In the genomic region with DNA sequence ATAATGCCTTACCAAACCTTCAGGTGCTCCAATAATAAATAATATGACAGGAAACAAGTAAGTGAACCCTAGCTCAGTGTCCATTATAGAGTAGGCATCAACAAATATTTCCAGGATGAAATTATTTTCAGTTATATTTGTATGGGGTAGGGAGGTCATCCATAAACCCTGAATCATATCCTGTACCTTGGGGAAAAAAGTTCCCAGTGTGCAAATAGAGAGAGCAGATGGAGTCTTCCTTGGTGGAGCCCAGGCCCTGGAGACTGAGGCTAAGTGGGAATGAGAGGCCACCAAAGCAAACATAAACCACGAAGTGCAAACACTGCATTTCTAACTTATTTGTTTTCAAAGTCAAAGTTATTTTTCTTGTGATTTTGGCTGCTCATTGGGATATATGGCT, we compare ENCODE assay signal across 15 cellular contexts. TPM values are rescaled to one million over a fixed set of nuclear protein-coding genes. Genes with fewer than 3 reads are reported as not detected.
A peak's percentile ranks its signal among the peaks of the same experiment; 100 is the strongest.
DNase-seq lines count a peak whose midpoint lies in the region; TF ChIP-seq lines count a peak whose summit lies in the region.
"Had no signal": no experiment of that assay in that cellular context is flagged by ENCODE, and none has a peak within 500 bp of the region (broad histone marks: within the 10 kb centered on the region; RNA-seq: fewer than 3 reads in every experiment).

No MANE protein-coding gene starts in this region.

- no peaks in the 10 kb centered on the region for H3K9me3 ChIP-seq in tibial artery
- H3K9me3 ChIP-seq: tibial nerve had no signal

- peak overlapping the region; percentile 79 to 84 for H3K27ac ChIP-seq in tibial artery
- H3K27ac ChIP-seq: VCaP had no signal

- no peaks in the 10 kb centered on the region for H3K27me3 Mint-ChIP-seq in activated T-cell treated with anti-CD3 and anti-CD28 coated beads, Interleukin-2, amount 50 U/mL, for 24 hours
- no peaks in the 10 kb centered on the region for H3K27me3 Mint-ChIP-seq in activated CD4-positive, alpha-beta memory T cell treated with anti-CD3 and anti-CD28 coated beads for 36 hours
- H3K27me3 Mint-ChIP-seq in immature natural killer cell (ENCODE audit: low read depth in 3 of 3): peaks cover 3 to 11% (median 4%) of the 10 kb centered on the region in 3 donors

- no peaks in the 10 kb centered on the region for H3K27me3 ChIP-seq in tibial artery
- H3K27me3 ChIP-seq: tibial nerve had no signal

- H3K4me1 ChIP-seq in tibial artery: peaks cover 0 to 58% (median 27%) of the 10 kb centered on the region in 4 donors

- H3K36me3 ChIP-seq in tibial artery: peaks cover 11 to 18% (median 17%) of the 10 kb centered on the region in 3 donors

- CTCF ChIA-PET in activated CD4-positive, alpha-beta memory T cell treated with anti-CD3 and anti-CD28 coated beads for 36 hours (lab: Charles Lee): interaction anchor here (3.7 kb wide), 1 partner anchor 10 kb away, joined by 21 read pairs; a partner anchor contains a TSS

- peak overlapping the region; percentile 86 for H3K4me3 Mint-ChIP-seq in activated T-cell treated with anti-CD3 and anti-CD28 coated beads, Interleukin-2, amount 50 U/mL, for 24 hours
- peak overlapping the region; percentile 80 for H3K4me3 Mint-ChIP-seq in activated CD4-positive, alpha-beta memory T cell treated with anti-CD3 and anti-CD28 coated beads for 36 hours
- H3K4me3 Mint-ChIP-seq in immature natural killer cell: no peak overlapping the region
- H3K4me3 Mint-ChIP-seq: GM23338, nephron progenitor cell had no signal

- POLR2A ChIA-PET in activated CD4-positive, alpha-beta memory T cell treated with anti-CD3 and anti-CD28 coated beads for 36 hours (lab: Charles Lee): interaction anchor here (0.8 kb wide), 1 partner anchor 11 kb away, joined by 3 read pairs; no protein-coding TSS in a partner anchor

- peak overlapping the region; percentile 95 for H3K27ac Mint-ChIP-seq in activated T-cell treated with anti-CD3 and anti-CD28 coated beads, Interleukin-2, amount 50 U/mL, for 24 hours
- H3K27ac Mint-ChIP-seq in activated CD4-positive, alpha-beta memory T cell treated with anti-CD3 and anti-CD28 coated beads for 36 hours: peak overlapping the region; percentile 99
- H3K27ac Mint-ChIP-seq in immature natural killer cell: peak overlapping the region; percentile 72 to 98 (median 86)

- intact Hi-C loops in activated CD4-positive, alpha-beta memory T cell treated with anti-CD3 and anti-CD28 coated beads for 36 hours (cut with micrococcal nuclease): loop anchor here (5.0 kb wide), 1 partner anchor 35 kb away; no protein-coding TSS in a partner anchor
- intact Hi-C loops in tibial artery (cut with DNase I; ENCODE audit: low total_unique reads): no loop called here

- peaks cover 76% of the 10 kb centered on the region for H3K4me1 Mint-ChIP-seq in activated T-cell treated with anti-CD3 and anti-CD28 coated beads, Interleukin-2, amount 50 U/mL, for 24 hours (ENCODE audit: low read depth)
- peaks cover 67% of the 10 kb centered on the region for H3K4me1 Mint-ChIP-seq in activated CD4-positive, alpha-beta memory T cell treated with anti-CD3 and anti-CD28 coated beads for 36 hours (ENCODE audit: low read depth)
- H3K4me1 Mint-ChIP-seq in immature natural killer cell: peaks cover 65 to 73% of the 10 kb centered on the region in 2 donors

- no peaks in the 10 kb centered on the region for H3K9me3 Mint-ChIP-seq in activated T-cell treated with anti-CD3 and anti-CD28 coated beads, Interleukin-2, amount 50 U/mL, for 24 hours
- no peaks in the 10 kb centered on the region for H3K9me3 Mint-ChIP-seq in activated CD4-positive, alpha-beta memory T cell treated with anti-CD3 and anti-CD28 coated beads for 36 hours
- no peaks in the 10 kb centered on the region for H3K9me3 Mint-ChIP-seq in immature natural killer cell
- H3K9me3 Mint-ChIP-seq: GM23338 had no signal

- no peak for TF ChIP-seq CTCF in tibial artery (IDR thresholded peaks at IDR 0.05)

- no peak overlapping the region for H3K4me3 ChIP-seq in tibial artery
- H3K4me3 ChIP-seq: GM23338, tibial nerve had no signal

- no peak for DNase-seq in activated T-cell treated with anti-CD3 and anti-CD28 coated beads, Interleukin-2, amount 50 U/mL, for 24 hours
- no peak for DNase-seq in activated T-cell treated with anti-CD3 and anti-CD28 coated beads, Interleukin-2, amount 50 U/mL, for 1 hour
- DNase-seq in activated CD4-positive, alpha-beta memory T cell treated with anti-CD3 and anti-CD28 coated beads for 36 hours: no peak
- DNase-seq in immature natural killer cell (no peak), tibial artery (no peak), ecto neural progenitor cell (ENCODE audit: low spot score) (no peak), NCI-H1436 treated with DMSO at 0.1 percent for 48 hours (lab: John Stamatoyannopoulos, UW) (no peak), NCI-H1092 (lab: John Stamatoyannopoulos, UW) (no peak)
- DNase-seq: NCI-H1436, NCI-H526, nephron progenitor cell, Right ventricle myocardium superior had no signal

- peaks cover 95% of the 10 kb centered on the region for H3K36me3 Mint-ChIP-seq in activated T-cell treated with anti-CD3 and anti-CD28 coated beads, Interleukin-2, amount 50 U/mL, for 24 hours (ENCODE audit: low read depth)
- peaks cover 80% of the 10 kb centered on the region for H3K36me3 Mint-ChIP-seq in activated CD4-positive, alpha-beta memory T cell treated with anti-CD3 and anti-CD28 coated beads for 36 hours
- H3K36me3 Mint-ChIP-seq in immature natural killer cell: peaks cover 49 to 68% (median 64%) of the 10 kb centered on the region in 3 donors

RNA-seq across cellular contexts. Expression of a gene that starts 8.5 kb away (rescaled TPM):
- 1 to 10 TPM; 1.5 to 2.5 TPM for total RNA-seq in activated CD4-positive, alpha-beta memory T cell treated with anti-CD3 and anti-CD28 coated beads for 36 hours
- polyA plus RNA-seq in immature natural killer cell: 1 to 10 TPM; 2.5 to 3.8 (median 3.8) TPM
- total RNA-seq: GM23338, tibial nerve had no signal
- polyA plus RNA-seq: GM23338 had no signal

RNA-seq across cellular contexts. Expression of a gene that starts 14.5 kb away (rescaled TPM):
- total RNA-seq in activated CD4-positive, alpha-beta memory T cell treated with anti-CD3 and anti-CD28 coated beads for 36 hours: 100 to 1,000 TPM; 640 to 644 TPM
- 1,000 to 10,000 TPM; 2,434 to 4,716 (median 2,863) TPM for polyA plus RNA-seq in immature natural killer cell
- total RNA-seq: GM23338 had no signal

RNA-seq across cellular contexts. Expression of a gene that starts 26.0 kb away (rescaled TPM):
- not detected for total RNA-seq in activated CD4-positive, alpha-beta memory T cell treated with anti-CD3 and anti-CD28 coated beads for 36 hours
- polyA plus RNA-seq in immature natural killer cell: not detected
- total RNA-seq: GM23338, Right ventricle myocardium superior, tibial nerve had no signal
- polyA plus RNA-seq: GM23338 had no signal

Comparison
In these comparisons a context has a peak if more than half of its experiments do, and no peak if none do; other contexts are left out.
1. H3K4me3 Mint-ChIP-seq: peak in activated T-cell treated with anti-CD3 and anti-CD28 coated beads, Interleukin-2, amount 50 U/mL, for 24 hours (single experiment) and activated CD4-positive, alpha-beta memory T cell treated with anti-CD3 and anti-CD28 coated beads for 36 hours (single experiment); none in immature natural killer cell (0 of 5).
2. Peak in every context shown above with its lines, with median percentiles within 50 percentile points of each other: H3K27ac Mint-ChIP-seq.